ENCODE assay signal across 8 cellular contexts in the genomic region with DNA sequence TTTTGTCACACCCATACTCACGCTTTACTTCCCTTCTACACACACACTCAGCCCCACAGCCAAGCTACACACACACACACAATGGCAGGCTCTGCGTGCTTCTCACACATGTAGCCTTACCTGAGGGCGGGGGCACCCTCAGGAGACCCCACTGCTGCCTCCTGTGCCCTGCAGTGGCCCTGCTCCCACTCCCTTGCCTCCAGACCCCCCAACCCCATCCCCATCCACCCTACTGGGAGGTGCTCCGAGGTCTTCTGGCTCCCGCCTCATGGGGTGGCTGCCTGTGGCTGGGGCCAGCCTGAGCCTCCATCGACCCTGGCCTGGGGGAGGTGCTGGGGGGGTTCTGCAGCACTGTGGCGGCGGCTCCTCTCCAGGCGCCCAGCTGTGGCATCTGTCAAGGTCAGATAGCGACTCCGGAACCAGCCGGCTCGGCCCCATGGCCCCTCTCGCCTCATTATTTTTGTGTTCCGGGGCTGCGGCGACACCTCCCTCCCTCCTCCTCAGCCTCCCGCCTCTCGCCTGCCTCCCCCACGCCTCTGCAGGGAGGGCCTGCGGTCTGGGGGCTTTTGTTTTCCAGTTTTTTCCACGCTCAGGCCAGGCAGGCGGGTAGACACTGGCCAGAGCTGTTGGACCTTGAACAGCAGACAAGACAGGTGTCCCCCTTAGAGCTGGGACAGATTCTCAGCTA. TPM values are rescaled to one million over a fixed set of nuclear protein-coding genes. Genes with fewer than 3 reads are reported as not detected.
DNase-seq lines count a peak whose midpoint lies in the region; ATAC-seq and TF ChIP-seq lines count a peak whose summit lies in the region.
"Had no signal": no experiment of that assay in that cellular context is flagged by ENCODE, and none has a peak within 500 bp of the region (broad histone marks: within the 10 kb centered on the region; RNA-seq: fewer than 3 reads in every experiment).

No MANE protein-coding gene starts in this region.

- H3K27ac ChIP-seq in SU-DHL-6 (ENCODE audit: low read depth, low read length) (peak overlapping the region; percentile 99), gastrocnemius medialis (peak overlapping the region; percentile 97 to 99 (median 98))
- H3K27ac ChIP-seq: neutrophil had no signal

- peaks cover 49% of the 10 kb centered on the region for H3F3A ChIP-seq in SU-DHL-6 (ENCODE audit: insufficient read depth)

- peak; percentile 33 for ATAC-seq in GM18867 (IDR thresholded peaks at IDR 0.05; ENCODE audit: unreplicated experiment)
- ATAC-seq in HG02852 (IDR thresholded peaks at IDR 0.05; ENCODE audit: unreplicated experiment): peak; percentile 25
- peak in 1 of 2 donors; percentile 4 for ATAC-seq in gastrocnemius medialis
- no peak for ATAC-seq in GM21390 (IDR thresholded peaks at IDR 0.05; ENCODE audit: unreplicated experiment)

- H3K27me3 ChIP-seq in SU-DHL-6 (ENCODE audit: low read length) (no peaks in the 10 kb centered on the region), gastrocnemius medialis (no peaks in the 10 kb centered on the region)

- H3K36me3 ChIP-seq in SU-DHL-6 (ENCODE audit: low read length) (no peaks in the 10 kb centered on the region), gastrocnemius medialis (no peaks in the 10 kb centered on the region)
- H3K36me3 ChIP-seq: neutrophil had no signal

- H3K79me2 ChIP-seq in SU-DHL-6 (ENCODE audit: insufficient read depth, low read length): peaks cover 87% of the 10 kb centered on the region

- H3K9me2 ChIP-seq in SU-DHL-6 (replicated peaks; ENCODE audit: insufficient read depth, low read length): no peaks in the 10 kb centered on the region

- DNase-seq in germinal center (ENCODE audit: low spot score) (peak; percentile 76), gastrocnemius medialis (peak in 1 of 2 donors; percentile 31)
- no peak for DNase-seq in effector CD4-positive, alpha-beta T cell

- peak overlapping the region; percentile 81 for H3K9ac ChIP-seq in SU-DHL-6 (ENCODE audit: low read length)

- no peak overlapping the region for H2AFZ ChIP-seq in SU-DHL-6 (ENCODE audit: low read depth, low read length, severe bottlenecking)

- peaks cover 97 to 98% of the 10 kb centered on the region in 2 donors for H3K4me1 ChIP-seq in gastrocnemius medialis

- intact Hi-C loops in gastrocnemius medialis (cut with DNase I; ENCODE audit: low total_unique reads): no loop called here

- H4K20me1 ChIP-seq in SU-DHL-6 (ENCODE audit: low read depth, low read length): no peaks in the 10 kb centered on the region

- H3K4me3 ChIP-seq in SU-DHL-6 (ENCODE audit: insufficient read depth, low read length, poor library complexity, severe bottlenecking) (peak overlapping the region; percentile 60), gastrocnemius medialis (peak overlapping the region; percentile 10 to 39 (median 20))

- peak overlapping the region; percentile 93 for H3K4me2 ChIP-seq in SU-DHL-6 (ENCODE audit: low read depth, low read length, poor library complexity, severe bottlenecking)

- H3K9me3 ChIP-seq in SU-DHL-6 (ENCODE audit: insufficient read depth, low read length): no peaks in the 10 kb centered on the region
- H3K9me3 ChIP-seq in gastrocnemius medialis: no peaks in the 10 kb centered on the region
- H3K9me3 ChIP-seq: neutrophil had no signal

- TF ChIP-seq CTCF in SU-DHL-6 (IDR thresholded peaks at IDR 0.05; ENCODE audit: insufficient read depth, low read length, poor library complexity, severe bottlenecking) (no peak), gastrocnemius medialis (IDR thresholded peaks at IDR 0.05 in 4 of 5, conservative IDR thresholded peaks at IDR 0.05 in 1 of 5) (no peak)

- no peak for TF ChIP-seq POLR2A in gastrocnemius medialis (IDR thresholded peaks at IDR 0.05)

- in situ Hi-C loops in gastrocnemius medialis (cut with MboI; ENCODE audit: low sequenced_read_pairs in 4 of 4): no loop called here

RNA-seq across cellular contexts. Expression of a gene that starts 21.7 kb away (rescaled TPM):
- 10 to 100 TPM; 38.5 to 83.8 (median 60.9) TPM for total RNA-seq in gastrocnemius medialis
